Comparison of ENCODE assay signal across 8 cellular contexts in genomic region chrX:18353931-18354368, GRCh38. TPM values are rescaled to one million over a fixed set of nuclear protein-coding genes. Genes with fewer than 3 reads are reported as not detected.
A peak's percentile ranks its signal among the peaks of the same experiment; 100 is the strongest.
DNase-seq lines count a peak whose midpoint lies in the region; ATAC-seq and TF ChIP-seq lines count a peak whose summit lies in the region.

No MANE protein-coding gene starts in this region.

- H4K91ac ChIP-seq in IMR-90 (ENCODE audit: insufficient read depth, low read depth, low read length), result no peak overlapping the region

- no peak overlapping the region for H2BK20ac ChIP-seq in IMR-90 (ENCODE audit: low read depth, low read length)

- no TSS peak for BruUV-seq in IMR-90 (replicated peaks; lab: Mats Ljungman, UMichigan)

- DNase-seq in BE2C (peak; percentile 38), IMR-90 (no peak), activated T-cell treated with anti-CD3 and anti-CD28 coated beads for 4 hours (peak; percentile 0), foreskin keratinocyte (no peak), ovary (peak; percentile 28 to 50 (median 41)), NCI-H2081 treated with DMSO at 0.1 percent for 48 hours (lab: John Stamatoyannopoulos, UW) (no peak), NCI-H524 treated with DMSO at 0.1 percent for 48 hours (lab: John Stamatoyannopoulos, UW) (no peak)

- no peak overlapping the region for H2BK120ac ChIP-seq in IMR-90 (ENCODE audit: low read depth, low read length)

- dilution Hi-C loops in IMR-90 (cut with HindIII; ENCODE audit: low sequenced_read_pairs, unreplicated experiment), result no loop called here

- no peaks in the 10 kb centered on the region for H3K79me1 ChIP-seq in IMR-90 (ENCODE audit: low read depth in 1 of 2, low read length in 2 of 2)

- H2BK5ac ChIP-seq in IMR-90 (ENCODE audit: low read depth, low read length, poor library complexity, severe bottlenecking), result no peak overlapping the region

- no peak overlapping the region for H2AK5ac ChIP-seq in IMR-90 (ENCODE audit: low read depth, low read length)

- H3K27ac ChIP-seq in IMR-90 (ENCODE audit: insufficient read depth, low read length) (no peak overlapping the region), foreskin keratinocyte (no peak overlapping the region), ovary (peak overlapping the region; percentile 76 to 89)

- H3K36me3 ChIP-seq in BE2C, result no peaks in the 10 kb centered on the region
- H3K36me3 ChIP-seq in IMR-90 (ENCODE audit: control insufficient read depth, insufficient read depth, low read length), result no peaks in the 10 kb centered on the region
- no peaks in the 10 kb centered on the region for H3K36me3 ChIP-seq in ovary

- H3K4me1 ChIP-seq in BE2C, result no peaks in the 10 kb centered on the region
- H3K4me1 ChIP-seq in IMR-90 (ENCODE audit: control insufficient read depth, insufficient read depth, low read length), result 0 out of 2 replicates have a peak, but pooled peaks cover 1% of the 10 kb centered on the region
- no peaks in the 10 kb centered on the region for H3K4me1 ChIP-seq in foreskin keratinocyte
- H3K4me1 ChIP-seq in ovary (ENCODE audit: insufficient read depth), result no peaks in the 10 kb centered on the region

- peak; percentile 51 for ATAC-seq in IMR-90 (ENCODE audit: low read depth)
- peak; percentile 29 for ATAC-seq in foreskin keratinocyte
- no peak for ATAC-seq in HG03571 (IDR thresholded peaks at IDR 0.05; ENCODE audit: unreplicated experiment)

- peak overlapping the region; percentile 73 for H3K4me2 ChIP-seq in IMR-90 (ENCODE audit: low read depth, low read length)

- H3K4ac ChIP-seq in IMR-90 (ENCODE audit: low read depth, low read length), result no peak overlapping the region

- TF ChIP-seq EP300 in ovary (IDR thresholded peaks at IDR 0.05), result no peak

- no peaks in the 10 kb centered on the region for H3K9me1 ChIP-seq in IMR-90 (ENCODE audit: insufficient read depth, low read length)

- H4K5ac ChIP-seq in IMR-90 (ENCODE audit: low read depth, low read length), result no peak overlapping the region

- H2BK15ac ChIP-seq in IMR-90 (ENCODE audit: low read depth, low read length), result no peak overlapping the region

- in situ Hi-C loops in IMR-90 (cut with MboI; ENCODE audit: low sequenced_read_pairs), result loop anchor here (25.0 kb wide), 1 partner anchor 592 kb away; no protein-coding TSS in a partner anchor

- H3K56ac ChIP-seq in IMR-90 (ENCODE audit: extremely low read depth, insufficient read depth, low read length), result no peak overlapping the region

- H3K14ac ChIP-seq in IMR-90 (replicated peaks; ENCODE audit: low read depth, low read length), result no peak overlapping the region

- H3K18ac ChIP-seq in IMR-90 (ENCODE audit: low read depth, low read length), result no peak overlapping the region

- peak overlapping the region; percentile 88 for H2AFZ ChIP-seq in IMR-90 (replicated peaks; ENCODE audit: low read length, poor library complexity)

- H3K27me3 ChIP-seq in BE2C (no peaks in the 10 kb centered on the region), IMR-90 (ENCODE audit: control insufficient read depth, insufficient read depth, low read length) (peaks cover 5% of the 10 kb centered on the region), foreskin keratinocyte (peaks cover 19% of the 10 kb centered on the region), ovary (no peaks in the 10 kb centered on the region)

- H3K23ac ChIP-seq in IMR-90 (ENCODE audit: low read depth, low read length), result no peak overlapping the region

- H3K9ac ChIP-seq in IMR-90 (ENCODE audit: low read depth, low read length), result no peak overlapping the region; the same call in 1 of the 2 replicates

- no peaks in the 10 kb centered on the region for H3K9me3 ChIP-seq in BE2C
- H3K9me3 ChIP-seq in IMR-90 (ENCODE audit: control insufficient read depth, insufficient read depth, low read length), result no peaks in the 10 kb centered on the region
- no peaks in the 10 kb centered on the region for H3K9me3 ChIP-seq in ovary

- no peaks in the 10 kb centered on the region for H4K20me1 ChIP-seq in IMR-90 (ENCODE audit: insufficient read depth, low read length)

- no peak for TF ChIP-seq CTCF in BE2C (IDR thresholded peaks at IDR 0.05; ENCODE audit: low read depth, low read length)
- no peak for TF ChIP-seq CTCF in IMR-90 (conservative IDR thresholded peaks at IDR 0.05; ENCODE audit: low read depth, low read length)
- TF ChIP-seq CTCF in foreskin keratinocyte (conservative IDR thresholded peaks at IDR 0.05), result peak; percentile 5
- no peak for TF ChIP-seq CTCF in ovary (IDR thresholded peaks at IDR 0.05)

- TF ChIP-seq RAD21 in IMR-90 (IDR thresholded peaks at IDR 0.05; ENCODE audit: low read length), result no peak

- peak overlapping the region; percentile 61 for H3K4me3 ChIP-seq in BE2C (ENCODE audit: low read depth, low read length)
- H3K4me3 ChIP-seq in IMR-90 (ENCODE audit: insufficient read depth, low read depth, low read length), result peak overlapping the region; percentile 99
- peak overlapping the region; percentile 52 for H3K4me3 ChIP-seq in ovary

- CTCF ChIA-PET in IMR-90 (lab: Yijun Ruan, JAX), result interaction anchor here (0.6 kb wide), 2 partner anchors 13 to 53 kb away, joined by 4 to 6 read pairs; no protein-coding TSS in a partner anchor

- TF ChIP-seq POLR2A in IMR-90 (IDR thresholded peaks at IDR 0.05; ENCODE audit: low read depth, low read length) (no peak), ovary (IDR thresholded peaks at IDR 0.05) (no peak)

- POLR2A ChIA-PET in IMR-90 (lab: Charles Lee; ENCODE audit: unreplicated experiment), result no interaction called here

- 51% methylated on average over 7 of the region's 50 CpGs; no CpG with 5 or more reads in 1 of the 2 experiments for WGBS in IMR-90 (ENCODE audit: extremely low coverage in 2 of 2, insufficient read length in 1 of 2), 2 experiments
- 25 to 50% (median 33%) methylated on average over 47 to 50 of the region's 50 CpGs for WGBS in ovary, 3 donors

- intact Hi-C loops in IMR-90 (cut with micrococcal nuclease) (no loop called here), ovary (cut with DNase I) (no loop called here)

- H4K8ac ChIP-seq in IMR-90 (ENCODE audit: low read depth in 2 of 2, low read length in 2 of 2), result no peak overlapping the region

- no peak overlapping the region for H2AK9ac ChIP-seq in IMR-90 (replicated peaks; ENCODE audit: low read depth, low read length, poor library complexity)

TF ChIP-seq in IMR-90, 13 proteins besides CTCF, POLR2A, EP300 and RAD21:
- no peak for TF ChIP-seq ELK1 (IDR thresholded peaks at IDR 0.05; ENCODE audit: borderline replicate concordance, low read depth, low read length)
- no peak for TF ChIP-seq RCOR1 (IDR thresholded peaks at IDR 0.05; ENCODE audit: insufficient replicate concordance, low read length)
- TF ChIP-seq SMC3 (IDR thresholded peaks at IDR 0.05; ENCODE audit: low read depth, low read length), result no peak
- TF ChIP-seq CEBPB (IDR thresholded peaks at IDR 0.05; ENCODE audit: low read depth, low read length), result no peak
- TF ChIP-seq RFX5 (IDR thresholded peaks at IDR 0.05; ENCODE audit: low read depth, low read length), result no peak
- no peak for TF ChIP-seq MAFK (IDR thresholded peaks at IDR 0.05; ENCODE audit: low read depth, low read length)
- no peak for TF ChIP-seq MXI1 (IDR thresholded peaks at IDR 0.05; ENCODE audit: borderline replicate concordance, low read depth, low read length)
- TF ChIP-seq USF2 (IDR thresholded peaks at IDR 0.05; ENCODE audit: low read depth, low read length), result no peak
- no peak for TF ChIP-seq CHD1 (IDR thresholded peaks at IDR 0.05; ENCODE audit: low read depth, low read length)
- TF ChIP-seq NFE2L2 (IDR thresholded peaks at IDR 0.05; ENCODE audit: low read depth, low read length), result no peak
- no peak for TF ChIP-seq FOS (IDR thresholded peaks at IDR 0.05; ENCODE audit: low read depth, low read length)
- no peak for TF ChIP-seq BHLHE40 (IDR thresholded peaks at IDR 0.05; ENCODE audit: low read depth, low read length)
- TF ChIP-seq MAZ (IDR thresholded peaks at IDR 0.05; ENCODE audit: borderline replicate concordance, low read depth, low read length), result no peak
TF ChIP-seq in IMR-90: peak in this region for 0.

RNA-seq across cellular contexts. Expression of gene SCML2, which starts 0.5 kb away (rescaled TPM):
- polyA plus RNA-seq in BE2C (2012; ENCODE audit: insufficient read depth, insufficient read length, low read depth), result 7.8 TPM
- total RNA-seq in IMR-90 (2012; rRNA removed), result 1.3 and 1.7 TPM in 2 replicates
- 1.1 and 1.7 TPM in 2 replicates for polyA plus RNA-seq in IMR-90 (2012; rRNA removed)
- polyA plus RNA-seq in IMR-90 (2012; cell fraction: cytosol; rRNA removed), result 0.29 and 0.60 TPM in 2 replicates
- polyA plus RNA-seq in IMR-90 (2012; cell fraction: nucleus; rRNA removed; ENCODE audit: low replicate concordance), result 0.84 and 3.2 TPM in 2 replicates
- total RNA-seq in foreskin keratinocyte, result 2.0 TPM in 2 replicates
- polyA plus RNA-seq in foreskin keratinocyte, result 0.93 and 1.4 TPM in 2 replicates
- 1 to 10 TPM; 3.1 to 6.7 (median 5.1) TPM for total RNA-seq in ovary
- polyA plus RNA-seq in ovary, result 1 to 10 TPM; 3.6 to 5.5 TPM

Comparison
In these comparisons a context has a peak if more than half of its experiments do, and no peak if none do; other contexts are left out.
1. DNase-seq: peak in BE2C (single experiment), activated T-cell treated with anti-CD3 and anti-CD28 coated beads for 4 hours (single experiment) and ovary (5 of 5); none in IMR-90 (single experiment), foreskin keratinocyte (0 of 2), NCI-H2081 treated with DMSO at 0.1 percent for 48 hours (single experiment) and NCI-H524 treated with DMSO at 0.1 percent for 48 hours (single experiment).
2. H3K27ac ChIP-seq: peak in ovary (2 of 2); none in IMR-90 (single experiment) and foreskin keratinocyte (single experiment).
3. Peak in every context shown above with its lines, with median percentiles within 50 percentile points of each other: H3K4me3 ChIP-seq.